9 cellular contexts compared by ENCODE assay signal in the genomic region with DNA sequence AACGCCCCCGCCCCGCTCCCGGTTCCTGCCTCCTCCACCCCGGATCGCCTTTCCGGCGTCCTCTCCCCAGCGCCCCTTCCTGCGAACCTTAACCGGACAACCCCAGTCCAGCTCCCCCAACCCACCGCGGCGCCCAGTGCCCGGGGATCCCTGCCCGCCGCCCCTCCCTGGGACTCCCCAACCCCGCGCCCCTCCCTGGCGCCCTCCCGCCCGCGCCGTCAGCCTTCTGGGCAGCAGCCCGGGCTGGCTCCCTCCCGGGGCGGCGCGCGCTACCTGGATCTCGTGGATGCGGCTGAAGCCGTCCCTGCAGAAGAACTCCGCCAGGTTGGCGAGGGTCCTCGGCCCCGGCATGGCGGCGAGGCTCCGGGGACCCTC. TPM values are rescaled to one million over a fixed set of nuclear protein-coding genes. Genes with fewer than 3 reads are reported as not detected.
DNase-seq lines count a peak whose midpoint lies in the region; ATAC-seq and TF ChIP-seq lines count a peak whose summit lies in the region.
"Had no signal": no experiment of that assay in that cellular context is flagged by ENCODE, and none has a peak within 500 bp of the region (broad histone marks: within the 10 kb centered on the region; RNA-seq: fewer than 3 reads in every experiment).

No MANE protein-coding gene starts in this region.

- no peaks in the 10 kb centered on the region for H3K9me3 Mint-ChIP-seq in effector memory CD8-positive, alpha-beta T cell
- H3K9me3 Mint-ChIP-seq in naive thymus-derived CD8-positive, alpha-beta T cell = peaks cover 0 to 19% (median 4%) of the 10 kb centered on the region in 9 donors
- H3K9me3 Mint-ChIP-seq: T-helper 1 cell treated with Interleukin-12 subunit alpha and Interleukin-12 subunit beta and Interleukin-4 antibody, amounts not matched to agents 30 μg/mL and 1 μg/mL, for 36 hours had no signal

- no peak for ATAC-seq in effector memory CD8-positive, alpha-beta T cell (replicated peaks)
- ATAC-seq in naive thymus-derived CD8-positive, alpha-beta T cell = peak; percentile 31 to 56
- ATAC-seq in HG03378 (IDR thresholded peaks at IDR 0.05; ENCODE audit: unreplicated experiment) = no peak
- ATAC-seq in HG03097 (IDR thresholded peaks at IDR 0.05; ENCODE audit: low FRiP score, unreplicated experiment) = no peak
- ATAC-seq in GM19351 (IDR thresholded peaks at IDR 0.05; ENCODE audit: unreplicated experiment) = no peak

- peaks cover 48 to 73% of the 10 kb centered on the region in 2 donors for H3K27me3 Mint-ChIP-seq in effector memory CD8-positive, alpha-beta T cell
- H3K27me3 Mint-ChIP-seq in naive thymus-derived CD8-positive, alpha-beta T cell = peaks cover 30 to 67% (median 56%) of the 10 kb centered on the region in 5 donors

- DNase-seq in AG04450 (ENCODE audit: low read depth, low spot score) (no peak), HuH-7 (ENCODE audit: low spot score) (peak; percentile 46), cortex of kidney (lab: John Stamatoyannopoulos, UW) (no peak)
- DNase-seq in effector memory CD8-positive, alpha-beta T cell = no peak
- no peak for DNase-seq in naive thymus-derived CD8-positive, alpha-beta T cell

- TF ChIP-seq CTCF in AG04450 (IDR thresholded peaks at IDR 0.05; ENCODE audit: low read depth, low read length) = no peak

- no peak overlapping the region for H3K27ac Mint-ChIP-seq in effector memory CD8-positive, alpha-beta T cell
- H3K27ac Mint-ChIP-seq in naive thymus-derived CD8-positive, alpha-beta T cell = no peak overlapping the region
- H3K27ac Mint-ChIP-seq: T-helper 1 cell treated with Interleukin-12 subunit alpha and Interleukin-12 subunit beta and Interleukin-4 antibody, amounts not matched to agents 30 μg/mL and 1 μg/mL, for 36 hours had no signal

- peak overlapping the region; percentile 68 to 73 for H3K4me3 Mint-ChIP-seq in effector memory CD8-positive, alpha-beta T cell
- peak overlapping the region in 6 of 10 donors; percentile 31 to 91 (median 68) for H3K4me3 Mint-ChIP-seq in naive thymus-derived CD8-positive, alpha-beta T cell

- no peak overlapping the region for H3K27ac ChIP-seq in AG04450 (ENCODE audit: low read depth, low read length)

- H3K27me3 ChIP-seq in AG04450 (ENCODE audit: control insufficient read depth, insufficient read depth, low read length) = peaks cover 48% of the 10 kb centered on the region

- POLR2A ChIA-PET in AG04450 (lab: Yijun Ruan, JAX) = no interaction called here
- POLR2A ChIA-PET in naive thymus-derived CD8-positive, alpha-beta T cell (lab: Charles Lee) = no interaction called here

- H3K4me3 ChIP-seq in AG04450 (ENCODE audit: low read depth, low read length) = peak overlapping the region; percentile 43

- peaks cover 11 to 12% of the 10 kb centered on the region in 2 donors for H3K4me1 Mint-ChIP-seq in effector memory CD8-positive, alpha-beta T cell (ENCODE audit: low read depth in 2 of 2)
- peaks cover 12 to 23% (median 20%) of the 10 kb centered on the region in 4 donors for H3K4me1 Mint-ChIP-seq in naive thymus-derived CD8-positive, alpha-beta T cell

- H3K9me3 ChIP-seq in AG04450 (ENCODE audit: control insufficient read depth, insufficient read depth, low read length) = peaks cover 7% of the 10 kb centered on the region

- H3K36me3 Mint-ChIP-seq in effector memory CD8-positive, alpha-beta T cell (ENCODE audit: insufficient read depth) = no peaks in the 10 kb centered on the region
- peaks cover 4 to 19% (median 5%) of the 10 kb centered on the region in 3 donors for H3K36me3 Mint-ChIP-seq in naive thymus-derived CD8-positive, alpha-beta T cell

- CTCF ChIA-PET in AG04450 (lab: Charles Lee) = no interaction called here

RNA-seq across cellular contexts. Expression of gene CYP27C1, which starts 0.4 kb away (rescaled TPM):
- polyA plus RNA-seq in AG04450 (2011; rRNA removed) = not detected in 2 replicates
- polyA minus RNA-seq in AG04450 (2011; rRNA and poly(A)+ RNA removed) = not detected in 2 replicates
- not detected for total RNA-seq in naive thymus-derived CD8-positive, alpha-beta T cell
- not detected for polyA plus RNA-seq in naive thymus-derived CD8-positive, alpha-beta T cell

Comparison
In these comparisons a context has a peak if more than half of its experiments do, and no peak if none do; other contexts are left out.
1. ATAC-seq: peak in naive thymus-derived CD8-positive, alpha-beta T cell (2 of 2); none in effector memory CD8-positive, alpha-beta T cell (single experiment), HG03378 (single experiment), HG03097 (single experiment) and GM19351 (single experiment).